18 cellular contexts compared by ENCODE assay signal in the genomic region with DNA sequence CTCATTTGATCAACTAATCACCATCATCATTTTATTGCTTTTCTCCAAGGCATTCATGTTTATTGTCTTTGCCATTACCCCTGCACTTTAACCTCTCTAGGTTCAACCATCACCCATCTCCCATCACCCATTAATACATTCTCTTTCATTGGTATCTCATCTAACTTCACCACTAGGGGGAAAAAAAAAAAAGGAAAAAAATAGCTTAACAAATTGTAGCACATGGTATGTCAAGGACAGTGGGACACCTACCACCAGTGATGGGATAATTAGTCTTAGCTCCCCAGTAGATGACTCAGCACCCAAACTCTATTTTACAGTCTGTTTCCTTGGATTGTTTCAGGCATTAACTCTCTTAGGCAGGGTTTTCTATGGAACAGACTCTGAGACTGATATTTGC.
"Had no signal": no experiment of that assay in that cellular context is flagged by ENCODE, and none has a peak within 500 bp of the region (broad histone marks: within the 10 kb centered on the region; RNA-seq: fewer than 3 reads in every experiment).

No MANE protein-coding gene starts in this region.

- H3K27me3 Mint-ChIP-seq: activated naive CD4-positive, alpha-beta T cell treated with anti-CD3 and anti-CD28 coated beads, Interleukin-2, amount 50 U/mL, for 24 hours; T-helper 17 cell had no signal

- H3K27me3 ChIP-seq: body of pancreas, colonic mucosa, heart left ventricle, ovary, uterus had no signal

- ATAC-seq: activated CD8-positive, alpha-beta T cell treated with anti-CD3 and anti-CD28 coated beads, Interleukin-2, amount 10 ng/mL, durations not matched to agents 7 days and 5 days; body of pancreas; heart left ventricle; left cardiac atrium; lower lobe of right lung; stimulated activated effector memory CD8-positive, alpha-beta T cell treated with anti-CD3 and anti-CD28 coated beads, Interleukin-12 subunit alpha, Interleukin-12 subunit beta, amount 100 ng/mL, for 72 hours; T-helper 17 cell had no signal

- H3K4me3 ChIP-seq: body of pancreas, colonic mucosa, heart left ventricle, lower lobe of right lung, ovary, uterus had no signal

- H3K27ac Mint-ChIP-seq: activated CD8-positive, alpha-beta T cell treated with anti-CD3 and anti-CD28 coated beads, Interleukin-2, amount 10 ng/mL, durations not matched to agents 7 days and 5 days; activated naive CD4-positive, alpha-beta T cell treated with anti-CD3 and anti-CD28 coated beads, Interleukin-2, amount 50 U/mL, for 24 hours; stimulated activated effector memory CD8-positive, alpha-beta T cell treated with anti-CD3 and anti-CD28 coated beads, Interleukin-12 subunit alpha, Interleukin-12 subunit beta, amount 100 ng/mL, for 72 hours; T-helper 17 cell had no signal

- H3K36me3 ChIP-seq: colonic mucosa, heart left ventricle, lower lobe of right lung, ovary, uterus had no signal

- H3K4me1 ChIP-seq: body of pancreas, colonic mucosa, heart left ventricle, lower lobe of right lung, uterus had no signal

- H3K4me1 Mint-ChIP-seq: activated naive CD4-positive, alpha-beta T cell treated with anti-CD3 and anti-CD28 coated beads, Interleukin-2, amount 50 U/mL, for 24 hours; stimulated activated effector memory CD8-positive, alpha-beta T cell treated with anti-CD3 and anti-CD28 coated beads, Interleukin-12 subunit alpha, Interleukin-12 subunit beta, amount 100 ng/mL, for 72 hours; T-helper 17 cell had no signal

- DNase-seq: activated CD4-positive, alpha-beta T cell treated with anti-CD3 and anti-CD28 coated beads for 48 hours; activated CD8-positive, alpha-beta memory T cell treated with anti-CD3 and anti-CD28 coated beads, Interleukin-2, amount 50 U/mL, for 4 hours; activated CD8-positive, alpha-beta T cell treated with anti-CD3 and anti-CD28 coated beads, Interleukin-2, amount 10 ng/mL, durations not matched to agents 7 days and 5 days; activated effector memory CD4-positive, alpha-beta T cell treated with anti-CD3 and anti-CD28 coated beads, Interleukin-2, amount 50 U/mL, for 16 hours; activated T-cell treated with anti-CD3 and anti-CD28 coated beads, Interleukin-2, amount 50 U/mL, for 48 hours; amygdala; body of pancreas; caudate nucleus; colonic mucosa; foreskin melanocyte; heart left ventricle; left cardiac atrium; lower lobe of right lung; ovary; T-helper 17 cell; uterus had no signal

- H3K4me3 Mint-ChIP-seq: activated CD8-positive, alpha-beta T cell treated with anti-CD3 and anti-CD28 coated beads, Interleukin-2, amount 10 ng/mL, durations not matched to agents 7 days and 5 days; activated naive CD4-positive, alpha-beta T cell treated with anti-CD3 and anti-CD28 coated beads, Interleukin-2, amount 50 U/mL, for 24 hours; stimulated activated effector memory CD8-positive, alpha-beta T cell treated with anti-CD3 and anti-CD28 coated beads, Interleukin-12 subunit alpha, Interleukin-12 subunit beta, amount 100 ng/mL, for 72 hours; T-helper 17 cell had no signal

- H3K27ac ChIP-seq: body of pancreas, colonic mucosa, heart left ventricle, lower lobe of right lung, ovary, uterus had no signal

- H3K36me3 Mint-ChIP-seq: activated naive CD4-positive, alpha-beta T cell treated with anti-CD3 and anti-CD28 coated beads, Interleukin-2, amount 50 U/mL, for 24 hours; stimulated activated effector memory CD8-positive, alpha-beta T cell treated with anti-CD3 and anti-CD28 coated beads, Interleukin-12 subunit alpha, Interleukin-12 subunit beta, amount 100 ng/mL, for 72 hours had no signal
